In genomic region chr19:52993342-52994178, GRCh38 we compare ENCODE assay signal across 8 cellular contexts. TPM values are rescaled to one million over a fixed set of nuclear protein-coding genes. Genes with fewer than 3 reads are reported as not detected.
A peak's percentile ranks its signal among the peaks of the same experiment; 100 is the strongest.
DNase-seq lines count a peak whose midpoint lies in the region; ATAC-seq and TF ChIP-seq lines count a peak whose summit lies in the region.

No MANE protein-coding gene starts in this region.

- H4K20me1 ChIP-seq in HCT116 (ENCODE audit: insufficient read depth) = no peaks in the 10 kb centered on the region
- H4K20me1 ChIP-seq in SU-DHL-6 (ENCODE audit: low read depth, low read length) = no peaks in the 10 kb centered on the region

- peaks cover 6% of the 10 kb centered on the region for H3K9me3 ChIP-seq in A673 (ENCODE audit: low read depth, low read length, poor library complexity, severe bottlenecking)
- peaks cover 0 to 3% of the 10 kb centered on the region in 2 experiments; a peak in 2 of 4 replicates for H3K9me3 ChIP-seq in HCT116 (ENCODE audit: control insufficient read depth in 1 of 2, insufficient read depth in 1 of 2, low read depth in 1 of 2, low read length in 2 of 2)
- no peaks in the 10 kb centered on the region for H3K9me3 ChIP-seq in SU-DHL-6 (ENCODE audit: insufficient read depth, low read length)
- no peaks in the 10 kb centered on the region for H3K9me3 ChIP-seq in parathyroid adenoma (ENCODE audit: control insufficient read depth, low read length)
- no peaks in the 10 kb centered on the region for H3K9me3 ChIP-seq in thoracic aorta

- H3K27me3 ChIP-seq in A673 (replicated peaks; ENCODE audit: insufficient read depth, low read depth, low read length, poor library complexity) = no peaks in the 10 kb centered on the region
- H3K27me3 ChIP-seq in HCT116 (ENCODE audit: insufficient read depth, low read length) = no peaks in the 10 kb centered on the region
- H3K27me3 ChIP-seq in SU-DHL-6 (ENCODE audit: low read length) = no peaks in the 10 kb centered on the region
- H3K27me3 ChIP-seq in parathyroid adenoma (ENCODE audit: control insufficient read depth, insufficient read depth, low read length) = no peaks in the 10 kb centered on the region
- H3K27me3 ChIP-seq in thoracic aorta (replicated peaks; ENCODE audit: insufficient read depth) = no peaks in the 10 kb centered on the region

- H3K4me3 Mint-ChIP-seq in activated naive CD8-positive, alpha-beta T cell treated with anti-CD3 and anti-CD28 coated beads, Interleukin-2, amount 50 U/mL, for 24 hours = peak overlapping the region; percentile 77

- peak; percentile 84 for DNase-seq in A673 (ENCODE audit: low spot score)
- DNase-seq in HCT116 (ENCODE audit: low read depth, low spot score) = peak; percentile 32
- DNase-seq in activated naive CD8-positive, alpha-beta T cell treated with anti-CD3 and anti-CD28 coated beads, Interleukin-2, amount 50 U/mL, for 24 hours = peak; percentile 75
- DNase-seq in cardiac septum (ENCODE audit: low spot score) = peak; percentile 86
- peak; percentile 69 for DNase-seq in thoracic aorta (ENCODE audit: low spot score)
- no peak for DNase-seq in Kasumi-1 (lab: John Stamatoyannopoulos, UW)

- H3K4me2 ChIP-seq in HCT116 (ENCODE audit: low read length) (peak overlapping the region; percentile 45), SU-DHL-6 (ENCODE audit: low read depth, low read length, poor library complexity, severe bottlenecking) (peak overlapping the region; percentile 47), parathyroid adenoma (ENCODE audit: low read length) (peak overlapping the region; percentile 61)

- POLR2A ChIA-PET in A673 (lab: Charles Lee; ENCODE audit: low non-redundant PET) (no interaction called here), HCT116 (lab: Charles Lee) (no interaction called here)

- BruUV-seq in A673 (replicated peaks; lab: Mats Ljungman, UMichigan) (no TSS peak), HCT116 (replicated peaks; lab: Mats Ljungman, UMichigan) (no TSS peak)

- H3F3A ChIP-seq in SU-DHL-6 (ENCODE audit: insufficient read depth) = no peaks in the 10 kb centered on the region

- H2AFZ ChIP-seq in HCT116 (ENCODE audit: low read depth, low read length, poor library complexity, severe bottlenecking) (no peak overlapping the region), SU-DHL-6 (ENCODE audit: low read depth, low read length, severe bottlenecking) (peak overlapping the region; percentile 32), parathyroid adenoma (peak overlapping the region; percentile 42)

- TF ChIP-seq CTCF in A673 (conservative IDR thresholded peaks at IDR 0.05; ENCODE audit: low read depth, low read length) = peak; percentile 43
- TF ChIP-seq CTCF in HCT116 (IDR thresholded peaks at IDR 0.05 in 2 of 3, conservative IDR thresholded peaks at IDR 0.05 in 1 of 3; ENCODE audit: borderline replicate concordance in 1 of 3, insufficient read depth in 1 of 3, low read depth in 2 of 3, low read length in 2 of 3) = no peak
- TF ChIP-seq CTCF in SU-DHL-6 (IDR thresholded peaks at IDR 0.05; ENCODE audit: insufficient read depth, low read length, poor library complexity, severe bottlenecking) = no peak
- no peak for TF ChIP-seq CTCF in parathyroid adenoma (IDR thresholded peaks at IDR 0.05)
- TF ChIP-seq CTCF in thoracic aorta (IDR thresholded peaks at IDR 0.05) = peak; percentile 75

- no peak overlapping the region for H3K27ac Mint-ChIP-seq in activated naive CD8-positive, alpha-beta T cell treated with anti-CD3 and anti-CD28 coated beads, Interleukin-2, amount 50 U/mL, for 24 hours

- CTCF ChIA-PET in A673 (lab: Charles Lee) = interaction anchor here (0.6 to 0.7 kb wide), 2 partner anchors 179 to 1674 kb away, joined by 3 to 4 read pairs; no protein-coding TSS in a partner anchor
- CTCF ChIA-PET in HCT116 (lab: Charles Lee) = no interaction called here

- H3K9me3 Mint-ChIP-seq in activated naive CD8-positive, alpha-beta T cell treated with anti-CD3 and anti-CD28 coated beads, Interleukin-2, amount 50 U/mL, for 24 hours = peaks cover 17% of the 10 kb centered on the region

- H3K36me3 Mint-ChIP-seq in activated naive CD8-positive, alpha-beta T cell treated with anti-CD3 and anti-CD28 coated beads, Interleukin-2, amount 50 U/mL, for 24 hours (ENCODE audit: low read depth) = peaks cover 27% of the 10 kb centered on the region

- intact Hi-C loops in A673 (cut with micrococcal nuclease; ENCODE audit: unreplicated experiment) = no loop called here
- intact Hi-C loops in HCT116 (cut with micrococcal nuclease) = no loop called here
- intact Hi-C loops in cardiac septum (cut with DNase I) = no loop called here

- H3K9me2 ChIP-seq in HCT116 (ENCODE audit: insufficient read depth) = no peaks in the 10 kb centered on the region
- H3K9me2 ChIP-seq in SU-DHL-6 (replicated peaks; ENCODE audit: insufficient read depth, low read length) = no peaks in the 10 kb centered on the region

- peaks cover 18% of the 10 kb centered on the region for H3K27me3 Mint-ChIP-seq in activated naive CD8-positive, alpha-beta T cell treated with anti-CD3 and anti-CD28 coated beads, Interleukin-2, amount 50 U/mL, for 24 hours

- H3K4me1 ChIP-seq in A673 (ENCODE audit: insufficient read depth, low read length, poor library complexity, severe bottlenecking) (no peaks in the 10 kb centered on the region), HCT116 (ENCODE audit: control insufficient read depth in 1 of 2, insufficient read depth in 2 of 2, low read length in 2 of 2) (peaks cover 0 to 17% of the 10 kb centered on the region in 2 experiments; a peak in 2 of 4 replicates), parathyroid adenoma (no peaks in the 10 kb centered on the region), thoracic aorta (ENCODE audit: control insufficient read depth in 1 of 2, low read depth in 2 of 2) (peaks cover 7 to 23% of the 10 kb centered on the region in 2 donors)

- H3K4me1 Mint-ChIP-seq in activated naive CD8-positive, alpha-beta T cell treated with anti-CD3 and anti-CD28 coated beads, Interleukin-2, amount 50 U/mL, for 24 hours = peaks cover 15% of the 10 kb centered on the region

- H3K36me3 ChIP-seq in A673 (ENCODE audit: insufficient read depth, low read length, poor library complexity, severe bottlenecking) (no peaks in the 10 kb centered on the region), HCT116 (ENCODE audit: control insufficient read depth in 1 of 2, insufficient read depth in 2 of 2, low read length in 2 of 2) (no peaks in the 10 kb centered on the region), SU-DHL-6 (ENCODE audit: low read length) (no peaks in the 10 kb centered on the region), parathyroid adenoma (ENCODE audit: control insufficient read depth, insufficient read depth, low read length) (no peaks in the 10 kb centered on the region), thoracic aorta (peaks cover 7% of the 10 kb centered on the region)

- no peaks in the 10 kb centered on the region for H3K79me2 ChIP-seq in HCT116 (ENCODE audit: insufficient read depth, low read length)
- no peaks in the 10 kb centered on the region for H3K79me2 ChIP-seq in SU-DHL-6 (ENCODE audit: insufficient read depth, low read length)
- no peaks in the 10 kb centered on the region for H3K79me2 ChIP-seq in parathyroid adenoma

- H3K4me3 ChIP-seq in A673 (ENCODE audit: low read depth, low read length, poor library complexity, severe bottlenecking) (peak overlapping the region; percentile 37), HCT116 (replicated peaks in 1 of 2; ENCODE audit: low read depth in 1 of 2, low read length in 2 of 2) (peak overlapping the region; percentile 31 to 40), SU-DHL-6 (ENCODE audit: insufficient read depth, low read length, poor library complexity, severe bottlenecking) (peak overlapping the region; percentile 8), parathyroid adenoma (ENCODE audit: low read depth, low read length) (peak overlapping the region; percentile 45), thoracic aorta (peak overlapping the region; percentile 75)

- peak; percentile 29; the same call in 1 of the 2 replicates for TF ChIP-seq RAD21 in HCT116 (IDR thresholded peaks at IDR 0.05; ENCODE audit: low read depth)

- no peak for TF ChIP-seq POLR2A in HCT116 (IDR thresholded peaks at IDR 0.05; ENCODE audit: borderline replicate concordance, extremely low read depth, insufficient read depth, insufficient read length)

- RAD21 ChIA-PET in HCT116 (lab: Charles Lee; ENCODE audit: low non-redundant PET in 1 of 2, low total read pairs in 2 of 2, uncharacterized antibody in 2 of 2, unreplicated experiment in 2 of 2) = interaction anchor here in 1 of 2 experiments (0.7 kb wide), 1 partner anchor 746 kb away, joined by 4 read pairs; no protein-coding TSS in a partner anchor

- ATAC-seq in HCT116 (peak; percentile 68), thoracic aorta (ENCODE audit: insufficient number of reproducible peaks, low FRiP score, low read depth) (peak; percentile 37)
- ATAC-seq in activated naive CD8-positive, alpha-beta T cell treated with anti-CD3 and anti-CD28 coated beads, Interleukin-2, amount 50 U/mL, for 24 hours = peak; percentile 93

- H3K9ac ChIP-seq in HCT116 (ENCODE audit: low read length) (no peak overlapping the region), SU-DHL-6 (ENCODE audit: low read length) (no peak overlapping the region; the same call in 1 of the 2 replicates), parathyroid adenoma (no peak overlapping the region)

- H3K27ac ChIP-seq in A673 (ENCODE audit: low read depth, low read length, poor library complexity, severe bottlenecking) (no peak overlapping the region), HCT116 (ENCODE audit: low read depth, low read length) (no peak overlapping the region), SU-DHL-6 (ENCODE audit: low read depth, low read length) (no peak overlapping the region), parathyroid adenoma (no peak overlapping the region), thoracic aorta (peak overlapping the region; percentile 53 to 75)

TF ChIP-seq in HCT116, 20 proteins besides CTCF, POLR2A, EP300 and RAD21 (continues in another document):
- TF ChIP-seq TCF7L2 (IDR thresholded peaks at IDR 0.05; ENCODE audit: borderline replicate concordance, extremely low read depth, insufficient read depth, insufficient read length) = no peak
- TF ChIP-seq, protein P1, sequence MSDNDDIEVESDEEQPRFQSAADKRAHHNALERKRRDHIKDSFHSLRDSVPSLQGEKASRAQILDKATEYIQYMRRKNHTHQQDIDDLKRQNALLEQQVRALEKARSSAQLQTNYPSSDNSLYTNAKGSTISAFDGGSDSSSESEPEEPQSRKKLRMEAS (IDR thresholded peaks at IDR 0.05) = no peak
- no peak for TF ChIP-seq ZNF274 (IDR thresholded peaks at IDR 0.05; ENCODE audit: low read depth, low read length)
- no peak for TF ChIP-seq SRF (IDR thresholded peaks at IDR 0.05; ENCODE audit: low read depth)
- no peak for TF ChIP-seq EZH2phosphoT487 (IDR thresholded peaks at IDR 0.05; ENCODE audit: borderline replicate concordance)

RNA-seq across cellular contexts. Expression of gene ERVV-1, which starts 20.2 kb away (rescaled TPM):
- total RNA-seq in A673 (2021) (not detected in 2 replicates), HCT116 (2021; ENCODE audit: unreplicated experiment) (not detected), cardiac septum (not detected), thoracic aorta (not detected)
- not detected in 2 replicates for polyA plus RNA-seq in HCT116 (2012)

RNA-seq across cellular contexts. Expression of gene ZNF816, which starts 30.9 kb away (rescaled TPM):
- total RNA-seq in A673 (2021) (6.4 and 6.6 TPM in 2 replicates), HCT116 (2021; ENCODE audit: unreplicated experiment) (8.9 TPM), cardiac septum (5.2 TPM), thoracic aorta (10 to 100 TPM in 1 of 2 donors, 1 to 10 TPM in 1; 6.5 to 13.7 TPM)
- polyA plus RNA-seq in HCT116 (2012) = 2.6 and 4.3 TPM in 2 replicates

RNA-seq across cellular contexts. Expression of gene ERVV-2, which starts 51.0 kb away (rescaled TPM):
- total RNA-seq in A673 (2021) = not detected in 2 replicates
- not detected for total RNA-seq in HCT116 (2021; ENCODE audit: unreplicated experiment)
- polyA plus RNA-seq in HCT116 (2012) = not detected in 2 replicates
- not detected for total RNA-seq in cardiac septum
- not detected for total RNA-seq in thoracic aorta

Comparison
In these comparisons a context has a peak if more than half of its experiments do, and no peak if none do; other contexts are left out.
1. DNase-seq: peak in A673 (single experiment), HCT116 (single experiment), activated naive CD8-positive, alpha-beta T cell treated with anti-CD3 and anti-CD28 coated beads, Interleukin-2, amount 50 U/mL, for 24 hours (single experiment), cardiac septum (single experiment) and thoracic aorta (single experiment); none in Kasumi-1 (0 of 2).
2. H3K27ac ChIP-seq: peak in thoracic aorta (2 of 2); none in A673 (single experiment), HCT116 (single experiment), SU-DHL-6 (single experiment) and parathyroid adenoma (single experiment).
3. H3K4me3 ChIP-seq: peak in every context shown above with its lines; median percentile 75 in thoracic aorta; 45 in parathyroid adenoma; 37 in A673; 36 in HCT116; 8 in SU-DHL-6.
4. CTCF ChIP-seq: peak in A673 (single experiment) and thoracic aorta (single experiment); none in HCT116 (0 of 3), SU-DHL-6 (single experiment) and parathyroid adenoma (single experiment).
5. ATAC-seq: peak in every context shown above with its lines; median percentile 93 in activated naive CD8-positive, alpha-beta T cell treated with anti-CD3 and anti-CD28 coated beads, Interleukin-2, amount 50 U/mL, for 24 hours; 68 in HCT116; 37 in thoracic aorta.
6. Peak in every context shown above with its lines, with median percentiles within 50 percentile points of each other: H3K4me2 ChIP-seq.